In genomic region chr13:113298001-113298945, GRCh38 we compare ENCODE assay signal across 8 cellular contexts. TPM values are rescaled to one million over a fixed set of nuclear protein-coding genes. Genes with fewer than 3 reads are reported as not detected.
DNase-seq lines count a peak whose midpoint lies in the region; ATAC-seq and TF ChIP-seq lines count a peak whose summit lies in the region.

No MANE protein-coding gene starts in this region.

- peaks cover 0 to 4% of the 10 kb centered on the region in 2 donors for H3K9me3 Mint-ChIP-seq in activated T-cell treated with anti-CD3 and anti-CD28 coated beads, Interleukin-2, amount 50 U/mL, for 72 hours
- peaks cover 2% of the 10 kb centered on the region for H3K9me3 Mint-ChIP-seq in activated CD4-positive, alpha-beta memory T cell treated with anti-CD3 and anti-CD28 coated beads for 36 hours

- H3K27ac Mint-ChIP-seq in activated T-cell treated with anti-CD3 and anti-CD28 coated beads, Interleukin-2, amount 50 U/mL, for 72 hours = peak overlapping the region; percentile 99
- H3K27ac Mint-ChIP-seq in activated CD4-positive, alpha-beta memory T cell treated with anti-CD3 and anti-CD28 coated beads for 36 hours = peak overlapping the region; percentile 94

- no peak for TF ChIP-seq EP300 in stomach (IDR thresholded peaks at IDR 0.05)

- H3K9me3 ChIP-seq in iPS-15b (ENCODE audit: control insufficient read depth, insufficient read depth, low read length) (no peaks in the 10 kb centered on the region), stomach (no peaks in the 10 kb centered on the region)

- peak overlapping the region; percentile 34 to 89 (median 86) for H3K27ac ChIP-seq in stomach

- H3K4me1 ChIP-seq in iPS-15b (ENCODE audit: control insufficient read depth, insufficient read depth, low read length) = peaks cover 2% of the 10 kb centered on the region
- peaks cover 15 to 54% (median 42%) of the 10 kb centered on the region in 4 donors for H3K4me1 ChIP-seq in stomach

- H3K36me3 ChIP-seq in iPS-15b (ENCODE audit: control insufficient read depth, insufficient read depth, low read length) = no peaks in the 10 kb centered on the region
- H3K36me3 ChIP-seq in stomach = peaks cover 0 to 14% (median 7%) of the 10 kb centered on the region in 4 donors

- intact Hi-C loops in activated CD4-positive, alpha-beta memory T cell treated with anti-CD3 and anti-CD28 coated beads for 36 hours (cut with micrococcal nuclease) = no loop called here
- intact Hi-C loops in stomach (cut with DNase I; ENCODE audit: low total_unique reads) = no loop called here

- no peak for TF ChIP-seq POLR2A in stomach (IDR thresholded peaks at IDR 0.05)

- H3K36me3 Mint-ChIP-seq in activated T-cell treated with anti-CD3 and anti-CD28 coated beads, Interleukin-2, amount 50 U/mL, for 72 hours (ENCODE audit: insufficient read depth in 2 of 2) = peaks cover 2 to 8% of the 10 kb centered on the region in 2 donors
- peaks cover 9% of the 10 kb centered on the region for H3K36me3 Mint-ChIP-seq in activated CD4-positive, alpha-beta memory T cell treated with anti-CD3 and anti-CD28 coated beads for 36 hours

- no peak for DNase-seq in activated T-cell treated with anti-CD3 and anti-CD28 coated beads, Interleukin-2, amount 50 U/mL, for 72 hours
- DNase-seq in activated T-cell treated with anti-CD3 and anti-CD28 coated beads for 4 hours (no peak), stomach (no peak), NCI-H2227 (lab: John Stamatoyannopoulos, UW; ENCODE audit: unreplicated experiment) (no peak)
- peak; percentile 11 for DNase-seq in activated CD4-positive, alpha-beta memory T cell treated with anti-CD3 and anti-CD28 coated beads for 36 hours

- H3K4me3 ChIP-seq in iPS-15b (ENCODE audit: low read depth, low read length) (peak overlapping the region; percentile 88), stomach (peak overlapping the region; percentile 77 to 99 (median 93))

- H3K4me1 Mint-ChIP-seq in activated T-cell treated with anti-CD3 and anti-CD28 coated beads, Interleukin-2, amount 50 U/mL, for 72 hours (ENCODE audit: low read depth) = peaks cover 33% of the 10 kb centered on the region
- H3K4me1 Mint-ChIP-seq in activated CD4-positive, alpha-beta memory T cell treated with anti-CD3 and anti-CD28 coated beads for 36 hours (ENCODE audit: low read depth) = peaks cover 31% of the 10 kb centered on the region

- H3K4me3 Mint-ChIP-seq in activated T-cell treated with anti-CD3 and anti-CD28 coated beads, Interleukin-2, amount 50 U/mL, for 72 hours = peak overlapping the region; percentile 94 to 95
- H3K4me3 Mint-ChIP-seq in activated CD4-positive, alpha-beta memory T cell treated with anti-CD3 and anti-CD28 coated beads for 36 hours = peak overlapping the region; percentile 92

- H3K27me3 Mint-ChIP-seq in activated T-cell treated with anti-CD3 and anti-CD28 coated beads, Interleukin-2, amount 50 U/mL, for 72 hours (ENCODE audit: low read depth) = no peaks in the 10 kb centered on the region
- peaks cover 4% of the 10 kb centered on the region for H3K27me3 Mint-ChIP-seq in activated CD4-positive, alpha-beta memory T cell treated with anti-CD3 and anti-CD28 coated beads for 36 hours

- H3K27me3 ChIP-seq in iPS-15b (ENCODE audit: control insufficient read depth, insufficient read depth, low read length) (no peaks in the 10 kb centered on the region), stomach (no peaks in the 10 kb centered on the region)

- 27 to 34% (median 31%) methylated on average over 21 of the region's 21 CpGs for WGBS in stomach, 5 donors

- TF ChIP-seq CTCF in stomach (IDR thresholded peaks at IDR 0.05) = no peak

- POLR2A ChIA-PET in activated CD4-positive, alpha-beta memory T cell treated with anti-CD3 and anti-CD28 coated beads for 36 hours (lab: Charles Lee) = interaction anchor here (0.6 kb wide), 1 partner anchor 8 kb away, joined by 4 read pairs; no protein-coding TSS in a partner anchor

- ATAC-seq in activated T-cell treated with anti-CD3 and anti-CD28 coated beads, Interleukin-2, amount 50 U/mL, for 72 hours (replicated peaks in 1 of 2) = no peak
- ATAC-seq in HG03460 (IDR thresholded peaks at IDR 0.05; ENCODE audit: unreplicated experiment) (no peak), HG03439 (IDR thresholded peaks at IDR 0.05; ENCODE audit: unreplicated experiment) (no peak)

- no peak overlapping the region for H3K9ac ChIP-seq in iPS-15b (ENCODE audit: low read depth, low read length)

- CTCF ChIA-PET in activated CD4-positive, alpha-beta memory T cell treated with anti-CD3 and anti-CD28 coated beads for 36 hours (lab: Charles Lee) = interaction anchor here (0.6 to 2.5 kb wide), 3 partner anchors 24 to 355 kb away, joined by 3 to 7 read pairs (median 3); no protein-coding TSS in a partner anchor

RNA-seq across cellular contexts. Expression of gene LAMP1, which starts 1.2 kb away (rescaled TPM):
- total RNA-seq in activated T-cell treated with anti-CD3 and anti-CD28 coated beads, Interleukin-2, amount 50 U/mL, for 72 hours = 10 to 100 TPM; 55.4 to 66.8 TPM
- total RNA-seq in activated CD4-positive, alpha-beta memory T cell treated with anti-CD3 and anti-CD28 coated beads for 36 hours = 10 to 100 TPM; 45.9 to 46.8 TPM
- total RNA-seq in stomach = 100 to 1,000 TPM in 2 of 5 donors, 10 to 100 TPM in 3; 44.0 to 121 (median 70.3) TPM
- polyA plus RNA-seq in stomach = 10 to 100 TPM; 20.9 to 52.2 (median 47.9) TPM
